30 cellular contexts compared by ENCODE assay signal in the genomic region with DNA sequence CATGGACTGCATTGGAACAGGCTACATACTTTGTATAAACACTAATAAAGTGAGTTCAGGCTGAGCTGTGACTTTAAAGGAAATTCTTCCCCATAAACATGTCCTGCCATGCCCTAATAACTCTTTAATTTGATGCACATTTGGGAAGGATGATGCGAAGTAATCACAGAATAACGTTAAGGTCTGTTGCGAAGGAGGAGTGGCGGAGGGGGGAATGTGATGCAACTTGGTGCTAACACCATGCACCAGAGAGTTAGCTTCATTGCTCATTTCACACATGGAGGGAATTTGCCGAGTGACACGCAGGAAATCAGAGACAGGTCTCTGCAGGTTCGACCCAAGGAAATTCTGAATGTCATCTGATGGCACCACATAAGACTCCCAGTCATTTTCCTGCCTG. TPM values are rescaled to one million over a fixed set of nuclear protein-coding genes. Genes with fewer than 3 reads are reported as not detected.
A peak's percentile ranks its signal among the peaks of the same experiment; 100 is the strongest.
DNase-seq lines count a peak whose midpoint lies in the region; ATAC-seq and TF ChIP-seq lines count a peak whose summit lies in the region.
"Had no signal": no experiment of that assay in that cellular context is flagged by ENCODE, and none has a peak within 500 bp of the region (broad histone marks: within the 10 kb centered on the region; RNA-seq: fewer than 3 reads in every experiment).

No MANE protein-coding gene starts in this region.

- H3K4me1 Mint-ChIP-seq in natural killer cell treated with Interleukin-12 subunit alpha and Interleukin-12 subunit beta and Interleukin-15 and Interleukin-18, amount 100 ng/mL, for 72 hours (ENCODE audit: low read depth in 2 of 2) = no peaks in the 10 kb centered on the region
- H3K4me1 Mint-ChIP-seq: activated B cell treated with CpG ODN at 0.5 μM for 24 hours; activated naive CD4-positive, alpha-beta T cell treated with anti-CD3 and anti-CD28 coated beads, Interleukin-2, amount 10 ng/mL, durations not matched to agents 7 days and 5 days; immature natural killer cell; stimulated activated naive B cell treated with anti-CD40 and anti-IgM and Interleukin-4, amounts not matched to agents 10 μg/mL and 1 μg/mL and 100 μg/mL, for 72 hours had no signal

- H2BK5ac ChIP-seq in IMR-90 (ENCODE audit: low read depth, low read length, poor library complexity, severe bottlenecking) = no peak overlapping the region
- H2BK5ac ChIP-seq in mesendoderm (ENCODE audit: low read length) = no peak overlapping the region

- H3K9ac ChIP-seq in IMR-90 (ENCODE audit: low read depth, low read length) (no peak overlapping the region), mesendoderm (ENCODE audit: low read length) (no peak overlapping the region)

- no peak overlapping the region for H3K4me2 ChIP-seq in IMR-90 (ENCODE audit: low read depth, low read length)
- H3K4me2 ChIP-seq in mesendoderm (ENCODE audit: low read length) = no peak overlapping the region

- H4K8ac ChIP-seq in IMR-90 (ENCODE audit: low read depth in 2 of 2, low read length in 2 of 2) = no peak overlapping the region
- H4K8ac ChIP-seq in mesendoderm (ENCODE audit: low read depth, low read length) = no peak overlapping the region

- no peaks in the 10 kb centered on the region for H4K20me1 ChIP-seq in IMR-90 (ENCODE audit: insufficient read depth, low read length)

- H3K56ac ChIP-seq in IMR-90 (ENCODE audit: extremely low read depth, insufficient read depth, low read length) = no peak overlapping the region
- H3K56ac ChIP-seq in mesendoderm (ENCODE audit: low read length) = no peak overlapping the region

- H3K27ac ChIP-seq in IMR-90 (ENCODE audit: insufficient read depth, low read length) (no peak overlapping the region), epithelial cell of prostate (peak overlapping the region; percentile 90), mesendoderm (ENCODE audit: low read depth, low read length) (no peak overlapping the region), uterus (no peak overlapping the region)
- H3K27ac ChIP-seq: cardiac muscle cell, coronary artery, HL-60, ovary, spleen had no signal

- H2BK15ac ChIP-seq in IMR-90 (ENCODE audit: low read depth, low read length) (no peak overlapping the region), mesendoderm (replicated peaks; ENCODE audit: low read depth) (no peak overlapping the region)

- POLR2A ChIA-PET in BJ (lab: Charles Lee) = no interaction called here
- POLR2A ChIA-PET in IMR-90 (lab: Charles Lee; ENCODE audit: unreplicated experiment) = no interaction called here

- H2AFZ ChIP-seq in IMR-90 (replicated peaks; ENCODE audit: low read length, poor library complexity) = no peak overlapping the region

- H3K27me3 Mint-ChIP-seq in natural killer cell treated with Interleukin-12 subunit alpha and Interleukin-12 subunit beta and Interleukin-15 and Interleukin-18, amount 100 ng/mL, for 72 hours = peaks cover 3 to 10% of the 10 kb centered on the region in 2 donors
- H3K27me3 Mint-ChIP-seq: activated B cell treated with CpG ODN at 0.5 μM for 24 hours; activated naive CD4-positive, alpha-beta T cell treated with anti-CD3 and anti-CD28 coated beads, Interleukin-2, amount 10 ng/mL, durations not matched to agents 7 days and 5 days had no signal

- H3K79me2 ChIP-seq in mesendoderm (ENCODE audit: control insufficient read depth, insufficient read depth, low read length) = no peaks in the 10 kb centered on the region

- H3K79me1 ChIP-seq in IMR-90 (ENCODE audit: low read depth in 1 of 2, low read length in 2 of 2) = no peaks in the 10 kb centered on the region
- no peaks in the 10 kb centered on the region for H3K79me1 ChIP-seq in mesendoderm (ENCODE audit: low read length)

- H3K23ac ChIP-seq in IMR-90 (ENCODE audit: low read depth, low read length) (no peak overlapping the region), mesendoderm (ENCODE audit: low read length) (no peak overlapping the region)

- H3K9me3 ChIP-seq in IMR-90 (ENCODE audit: control insufficient read depth, insufficient read depth, low read length) (no peaks in the 10 kb centered on the region), uterus (no peaks in the 10 kb centered on the region)
- H3K9me3 ChIP-seq: ovary, spleen had no signal

- 90% methylated on average over 2 of the region's 7 CpGs; no CpG with 5 or more reads in 1 of the 2 experiments for WGBS in IMR-90 (ENCODE audit: extremely low coverage in 2 of 2, insufficient read length in 1 of 2), 2 experiments
- WGBS in mesendoderm (ENCODE audit: extremely low coverage, insufficient coverage, low lambda C conversion rate) = no CpG with 5 or more reads among the region's 7 CpGs

- H3K9me3 Mint-ChIP-seq in natural killer cell treated with Interleukin-12 subunit alpha and Interleukin-12 subunit beta and Interleukin-15 and Interleukin-18, amount 100 ng/mL, for 72 hours = no peaks in the 10 kb centered on the region
- H3K9me3 Mint-ChIP-seq: activated B cell treated with CpG ODN at 0.5 μM for 24 hours; activated naive CD4-positive, alpha-beta T cell treated with anti-CD3 and anti-CD28 coated beads, Interleukin-2, amount 10 ng/mL, durations not matched to agents 7 days and 5 days; CD8-positive, alpha-beta T cell; immature natural killer cell; nephron; stimulated activated naive B cell treated with anti-CD40 and anti-IgM and Interleukin-4, amounts not matched to agents 10 μg/mL and 1 μg/mL and 100 μg/mL, for 72 hours had no signal

- dilution Hi-C loops in IMR-90 (cut with HindIII; ENCODE audit: low sequenced_read_pairs, unreplicated experiment) = no loop called here

- ATAC-seq in IMR-90 (ENCODE audit: low read depth) (peak; percentile 32; the same call in 1 of the 2 replicates), GM18867 (IDR thresholded peaks at IDR 0.05; ENCODE audit: unreplicated experiment) (no peak)
- no peak for ATAC-seq in natural killer cell treated with Interleukin-12 subunit alpha and Interleukin-12 subunit beta and Interleukin-15 and Interleukin-18, amount 100 ng/mL, for 72 hours
- ATAC-seq: CD8-positive, alpha-beta T cell; GM12878; left ventricle myocardium superior; stimulated activated naive B cell treated with anti-CD40 and anti-IgM and Interleukin-4, amounts not matched to agents 10 μg/mL and 1 μg/mL and 100 μg/mL, for 72 hours had no signal

- no peak overlapping the region for H3K4me3 Mint-ChIP-seq in natural killer cell treated with Interleukin-12 subunit alpha and Interleukin-12 subunit beta and Interleukin-15 and Interleukin-18, amount 100 ng/mL, for 72 hours
- H3K4me3 Mint-ChIP-seq: activated B cell treated with CpG ODN at 0.5 μM for 24 hours; activated naive CD4-positive, alpha-beta T cell treated with anti-CD3 and anti-CD28 coated beads, Interleukin-2, amount 10 ng/mL, durations not matched to agents 7 days and 5 days; CD8-positive, alpha-beta T cell; H9; immature natural killer cell; nephron; stimulated activated naive B cell treated with anti-CD40 and anti-IgM and Interleukin-4, amounts not matched to agents 10 μg/mL and 1 μg/mL and 100 μg/mL, for 72 hours had no signal

- H4K5ac ChIP-seq in IMR-90 (ENCODE audit: low read depth, low read length) = no peak overlapping the region
- H4K5ac ChIP-seq in mesendoderm (ENCODE audit: low read length) = no peak overlapping the region

- H3K27me3 ChIP-seq in BJ (ENCODE audit: control insufficient read depth, insufficient read depth, low read length) (no peaks in the 10 kb centered on the region), IMR-90 (ENCODE audit: control insufficient read depth, insufficient read depth, low read length) (no peaks in the 10 kb centered on the region), mesendoderm (ENCODE audit: insufficient read depth, low read length, poor library complexity) (no peaks in the 10 kb centered on the region), uterus (no peaks in the 10 kb centered on the region)
- H3K27me3 ChIP-seq: cardiac muscle cell, ovary, spleen had no signal

- no peak overlapping the region for H4K91ac ChIP-seq in IMR-90 (ENCODE audit: insufficient read depth, low read depth, low read length)

- TF ChIP-seq POLR2A in IMR-90 (IDR thresholded peaks at IDR 0.05; ENCODE audit: low read depth, low read length) (no peak), uterus (IDR thresholded peaks at IDR 0.05) (no peak)

- H3K27ac Mint-ChIP-seq in natural killer cell treated with Interleukin-12 subunit alpha and Interleukin-12 subunit beta and Interleukin-15 and Interleukin-18, amount 100 ng/mL, for 72 hours = no peak overlapping the region
- H3K27ac Mint-ChIP-seq: activated B cell treated with CpG ODN at 0.5 μM for 24 hours; activated naive CD4-positive, alpha-beta T cell treated with anti-CD3 and anti-CD28 coated beads, Interleukin-2, amount 10 ng/mL, durations not matched to agents 7 days and 5 days; CD8-positive, alpha-beta T cell; immature natural killer cell; nephron; stimulated activated naive B cell treated with anti-CD40 and anti-IgM and Interleukin-4, amounts not matched to agents 10 μg/mL and 1 μg/mL and 100 μg/mL, for 72 hours had no signal

- no TSS peak for BruUV-seq in IMR-90 (replicated peaks; lab: Mats Ljungman, UMichigan)

- in situ Hi-C loops in IMR-90 (cut with MboI; ENCODE audit: low sequenced_read_pairs) = no loop called here

- H3K4me3 ChIP-seq in BJ (ENCODE audit: low read depth, low read length) (no peak overlapping the region), IMR-90 (ENCODE audit: insufficient read depth, low read depth, low read length) (no peak overlapping the region), mesendoderm (ENCODE audit: low read length) (no peak overlapping the region), uterus (no peak overlapping the region)
- H3K4me3 ChIP-seq: cardiac muscle cell, coronary artery, GM12878, ovary, spleen had no signal

- H2BK20ac ChIP-seq in IMR-90 (ENCODE audit: low read depth, low read length) = no peak overlapping the region

- H3K4ac ChIP-seq in IMR-90 (ENCODE audit: low read depth, low read length) (no peak overlapping the region), mesendoderm (ENCODE audit: low read depth, low read length) (no peak overlapping the region)

- TF ChIP-seq RAD21 in IMR-90 (IDR thresholded peaks at IDR 0.05; ENCODE audit: low read length) = no peak

- intact Hi-C loops in IMR-90 (cut with micrococcal nuclease) (no loop called here), uterus (cut with DNase I; ENCODE audit: low total_unique reads) (no loop called here)

- no peaks in the 10 kb centered on the region for H3K36me3 ChIP-seq in BJ (ENCODE audit: control insufficient read depth, insufficient read depth, low read length)
- no peaks in the 10 kb centered on the region for H3K36me3 ChIP-seq in IMR-90 (ENCODE audit: control insufficient read depth, insufficient read depth, low read length)
- no peaks in the 10 kb centered on the region for H3K36me3 ChIP-seq in mesendoderm (ENCODE audit: control insufficient read depth, insufficient read depth, low read length)
- H3K36me3 ChIP-seq in uterus = no peaks in the 10 kb centered on the region
- H3K36me3 ChIP-seq: cardiac muscle cell, ovary, spleen had no signal

- no peak overlapping the region for H2AK5ac ChIP-seq in IMR-90 (ENCODE audit: low read depth, low read length)
- H2AK5ac ChIP-seq in mesendoderm (ENCODE audit: low read length) = no peak overlapping the region

- no peaks in the 10 kb centered on the region for H3K4me1 ChIP-seq in IMR-90 (ENCODE audit: control insufficient read depth, insufficient read depth, low read length)
- H3K4me1 ChIP-seq in mesendoderm (ENCODE audit: control insufficient read depth, low read depth, low read length) = no peaks in the 10 kb centered on the region
- no peaks in the 10 kb centered on the region for H3K4me1 ChIP-seq in uterus
- H3K4me1 ChIP-seq: spleen had no signal

- peak; percentile 96 for DNase-seq in BJ (ENCODE audit: low read depth)
- no peak for DNase-seq in IMR-90
- DNase-seq in epithelial cell of prostate (ENCODE audit: low read depth, low spot score) = peak; percentile 16
- DNase-seq in mesendoderm = peak; percentile 20
- no peak for DNase-seq in natural killer cell treated with Interleukin-12 subunit alpha and Interleukin-12 subunit beta and Interleukin-15 and Interleukin-18, amount 100 ng/mL, for 72 hours (ENCODE audit: low spot score)
- no peak for DNase-seq in uterus
- DNase-seq: activated B cell treated with CpG ODN at 0.5 μM for 24 hours; activated naive CD4-positive, alpha-beta T cell treated with anti-CD3 and anti-CD28 coated beads, Interleukin-2, amount 10 ng/mL, durations not matched to agents 7 days and 5 days; amygdala; CD8-positive, alpha-beta T cell; H9; immature natural killer cell; left ventricle myocardium superior; NCI-H1105 treated with DMSO at 0.1 percent for 48 hours; NCI-H2081; NCI-H345; NCI-H82; ovary; Right ventricle myocardium superior; spleen; stimulated activated CD4-positive, alpha-beta T cell treated with anti-CD3 and anti-CD28 coated beads, Interleukin-2, amount 100 ng/mL, for 48 hours; stimulated activated naive B cell treated with anti-CD40 and anti-IgM and Interleukin-4, amounts not matched to agents 10 μg/mL and 1 μg/mL and 100 μg/mL, for 72 hours; T1000 had no signal

- no peaks in the 10 kb centered on the region for H3K36me3 Mint-ChIP-seq in natural killer cell treated with Interleukin-12 subunit alpha and Interleukin-12 subunit beta and Interleukin-15 and Interleukin-18, amount 100 ng/mL, for 72 hours
- H3K36me3 Mint-ChIP-seq: activated naive CD4-positive, alpha-beta T cell treated with anti-CD3 and anti-CD28 coated beads, Interleukin-2, amount 10 ng/mL, durations not matched to agents 7 days and 5 days; CD8-positive, alpha-beta T cell; immature natural killer cell; stimulated activated naive B cell treated with anti-CD40 and anti-IgM and Interleukin-4, amounts not matched to agents 10 μg/mL and 1 μg/mL and 100 μg/mL, for 72 hours had no signal

- H3K9me1 ChIP-seq in IMR-90 (ENCODE audit: insufficient read depth, low read length) = no peaks in the 10 kb centered on the region; the same call in 1 of the 2 replicates

- H3K14ac ChIP-seq in IMR-90 (replicated peaks; ENCODE audit: low read depth, low read length) = no peak overlapping the region

- H2BK120ac ChIP-seq in IMR-90 (ENCODE audit: low read depth, low read length) (no peak overlapping the region), mesendoderm (ENCODE audit: low read depth, low read length) (no peak overlapping the region)

- no peak overlapping the region for H2AK9ac ChIP-seq in IMR-90 (replicated peaks; ENCODE audit: low read depth, low read length, poor library complexity)

- CTCF ChIA-PET in BJ (lab: Yijun Ruan, JAX) (interaction anchor here (1.3 to 1.6 kb wide), 2 partner anchors 12 to 32 kb away, joined by 6 to 7 read pairs; a partner anchor contains a TSS), IMR-90 (lab: Yijun Ruan, JAX) (no interaction called here)

- no peak overlapping the region for H3K18ac ChIP-seq in IMR-90 (ENCODE audit: low read depth, low read length)
- H3K18ac ChIP-seq in mesendoderm (ENCODE audit: low read length) = no peak overlapping the region

- TF ChIP-seq CTCF in BJ (IDR thresholded peaks at IDR 0.05; ENCODE audit: insufficient read depth, low read depth, low read length) (no peak), IMR-90 (conservative IDR thresholded peaks at IDR 0.05; ENCODE audit: low read depth, low read length) (no peak), uterus (IDR thresholded peaks at IDR 0.05) (no peak)

RNA-seq across cellular contexts. Expression of a gene that starts 32.9 kb away (rescaled TPM):
- polyA plus RNA-seq in BJ (2011; rRNA removed) (18.1 and 26.8 TPM in 2 replicates), IMR-90 (2012; rRNA removed) (0.50 and 0.70 TPM in 2 replicates)
- polyA minus RNA-seq in BJ (2011; rRNA and poly(A)+ RNA removed) = 30.5 and 39.7 TPM in 2 replicates
- total RNA-seq in IMR-90 (2012; rRNA removed) (0.18 and 0.28 TPM in 2 replicates), uterus (10 to 100 TPM in 3 of 4 donors, 1 to 10 TPM in 1; 9.4 to 62.2 (median 28.1) TPM)
- polyA plus RNA-seq in IMR-90 (2012; cell fraction: cytosol; rRNA removed) = 0.38 and 1.5 TPM in 2 replicates
- polyA plus RNA-seq in IMR-90 (2012; cell fraction: nucleus; rRNA removed; ENCODE audit: low replicate concordance) = 0.21 and 0.33 TPM in 2 replicates
- polyA plus RNA-seq in mesendoderm (2013, experiment 1 of 2) = 0.13 TPM
- polyA plus RNA-seq in mesendoderm (2013, experiment 2 of 2) = 0.10 TPM
- total RNA-seq in natural killer cell treated with Interleukin-12 subunit alpha and Interleukin-12 subunit beta and Interleukin-15 and Interleukin-18, amount 100 ng/mL, for 72 hours = under 1 TPM in 1 of 2 donors, not detected in 1; 0.14 TPM
- total RNA-seq: activated B cell treated with CpG ODN at 0.5 μM for 24 hours; CD8-positive, alpha-beta T cell; OCI-LY7 had no signal
- polyA plus RNA-seq: GM12878 had no signal

Comparison
In these comparisons a context has a peak if more than half of its experiments do, and no peak if none do; other contexts are left out.
1. DNase-seq: peak in BJ (single experiment), epithelial cell of prostate (single experiment) and mesendoderm (single experiment); none in IMR-90 (single experiment), natural killer cell treated with Interleukin-12 subunit alpha and Interleukin-12 subunit beta and Interleukin-15 and Interleukin-18, amount 100 ng/mL, for 72 hours (single experiment) and uterus (0 of 2).